Comparison of ENCODE assay signal across 29 cellular contexts in genomic region chr17:82920715-82921114, GRCh38.
"Had no signal": no experiment of that assay in that cellular context is flagged by ENCODE, and none has a peak within 500 bp of the region (broad histone marks: within the 10 kb centered on the region; RNA-seq: fewer than 3 reads in every experiment).

No MANE protein-coding gene starts in this region.

- H3K27me3 ChIP-seq: neural progenitor cell, neutrophil, pancreas, right atrium auricular region, spleen, stomach, thyroid gland, tibial nerve, upper lobe of left lung, vagina had no signal

- H3K4me3 Mint-ChIP-seq: naive thymus-derived CD4-positive, alpha-beta T cell; natural killer cell; nephron; neural progenitor cell; stimulated activated effector memory CD8-positive, alpha-beta T cell treated with anti-CD3 and anti-CD28 coated beads, Interleukin-12 subunit alpha, Interleukin-12 subunit beta, amount 100 ng/mL, for 72 hours; stimulated activated naive B cell treated with anti-CD40 and anti-IgM and Interleukin-4, amounts not matched to agents 10 μg/mL and 1 μg/mL and 100 μg/mL, for 72 hours; stimulated activated naive CD8-positive, alpha-beta T cell treated with anti-CD3 and anti-CD28 coated beads, Interleukin-15, Interleukin-2, amounts not matched to agents 100 ng/mL and 50 ng/mL, for 24 hours had no signal

- H3K27ac Mint-ChIP-seq: natural killer cell; nephron; neural progenitor cell; stimulated activated naive B cell treated with anti-CD40 and anti-IgM and Interleukin-4, amounts not matched to agents 10 μg/mL and 1 μg/mL and 100 μg/mL, for 72 hours; stimulated activated naive CD8-positive, alpha-beta T cell treated with anti-CD3 and anti-CD28 coated beads, Interleukin-15, Interleukin-2, amounts not matched to agents 100 ng/mL and 50 ng/mL, for 24 hours had no signal

- H3K4me2 ChIP-seq: neural progenitor cell, smooth muscle cell had no signal

- H2AFZ ChIP-seq: neural progenitor cell had no signal

- ATAC-seq: naive thymus-derived CD4-positive, alpha-beta T cell; natural killer cell; pancreas; sciatic nerve; stimulated activated effector memory CD8-positive, alpha-beta T cell treated with anti-CD3 and anti-CD28 coated beads, Interleukin-12 subunit alpha, Interleukin-12 subunit beta, amount 100 ng/mL, for 72 hours; stimulated activated naive B cell treated with anti-CD40 and anti-IgM and Interleukin-4, amounts not matched to agents 10 μg/mL and 1 μg/mL and 100 μg/mL, for 72 hours had no signal

- H3K4me3 ChIP-seq: neural progenitor cell, pancreas, prostate gland, right atrium auricular region, skin epidermis, smooth muscle cell, spleen, stomach, thoracic aorta, thyroid gland, tibial nerve, upper lobe of left lung, vagina had no signal

- H3K27ac ChIP-seq: neural progenitor cell, neutrophil, pancreas, prostate gland, right atrium auricular region, skin epidermis, spleen, stomach, thoracic aorta, thyroid gland, tibial nerve, upper lobe of left lung, vagina had no signal

- H3K9me3 ChIP-seq: neutrophil, pancreas, prostate gland, right atrium auricular region, spleen, stomach, thoracic aorta, thyroid gland, tibial nerve, upper lobe of left lung, vagina had no signal

- H3K27me3 Mint-ChIP-seq: naive thymus-derived CD4-positive, alpha-beta T cell; stimulated activated naive B cell treated with anti-CD40 and anti-IgM and Interleukin-4, amounts not matched to agents 10 μg/mL and 1 μg/mL and 100 μg/mL, for 72 hours; stimulated activated naive CD8-positive, alpha-beta T cell treated with anti-CD3 and anti-CD28 coated beads, Interleukin-15, Interleukin-2, amounts not matched to agents 100 ng/mL and 50 ng/mL, for 24 hours had no signal

- H3K4me1 ChIP-seq: neural progenitor cell, prostate gland, right atrium auricular region, stomach, thyroid gland, tibial nerve, upper lobe of left lung, vagina had no signal

- DNase-seq: naive thymus-derived CD4-positive, alpha-beta T cell; natural killer cell; retina; stimulated activated CD4-positive, alpha-beta T cell treated with anti-CD3 and anti-CD28 coated beads, Interleukin-15, amount 100 ng/mL, for 24 hours; stimulated activated CD4-positive, alpha-beta T cell treated with anti-CD3 and anti-CD28 coated beads, Interleukin-2, amount 100 ng/mL, for 24 hours; stimulated activated CD4-positive, alpha-beta T cell treated with anti-CD3 and anti-CD28 coated beads, Interleukin-2, amount 100 ng/mL, for 48 hours; stimulated activated CD4-positive, alpha-beta T cell treated with anti-CD3 and anti-CD28 coated beads, Interleukin-4, amount 100 ng/mL, for 24 hours; stimulated activated naive B cell treated with anti-CD40 and anti-IgM and Interleukin-4, amounts not matched to agents 10 μg/mL and 1 μg/mL and 100 μg/mL, for 72 hours; stimulated activated naive CD4-positive, alpha-beta T cell treated with Interleukin-2 at 50 U/mL for 16 hours; stomach; thyroid gland; trophoblast cell had no signal

- FAIRE-seq: pancreas, urothelium cell line had no signal

- H3K9me3 Mint-ChIP-seq: naive thymus-derived CD4-positive, alpha-beta T cell; natural killer cell; nephron; neural progenitor cell; stimulated activated effector memory CD8-positive, alpha-beta T cell treated with anti-CD3 and anti-CD28 coated beads, Interleukin-12 subunit alpha, Interleukin-12 subunit beta, amount 100 ng/mL, for 72 hours; stimulated activated naive B cell treated with anti-CD40 and anti-IgM and Interleukin-4, amounts not matched to agents 10 μg/mL and 1 μg/mL and 100 μg/mL, for 72 hours; stimulated activated naive CD8-positive, alpha-beta T cell treated with anti-CD3 and anti-CD28 coated beads, Interleukin-15, Interleukin-2, amounts not matched to agents 100 ng/mL and 50 ng/mL, for 24 hours had no signal

- H3K9ac ChIP-seq: neural progenitor cell had no signal

- H3K36me3 ChIP-seq: neural progenitor cell had no signal
